ENCODE assay signal across 8 cellular contexts in genomic region chr18:45910405-45911023, GRCh38.
DNase-seq lines count a peak whose midpoint lies in the region; ATAC-seq and TF ChIP-seq lines count a peak whose summit lies in the region.

No MANE protein-coding gene starts in this region.

- H3K4me3 ChIP-seq in AG10803 (ENCODE audit: low read length) (no peak overlapping the region), adipocyte (ENCODE audit: low read length) (no peak overlapping the region)

- H3K9ac ChIP-seq in adipocyte (ENCODE audit: low read length), result no peak overlapping the region

- in situ Hi-C loops in KBM-7 (cut with MboI; ENCODE audit: low pct_unique_long_range_greater_than_20kb, low sequenced_read_pairs), result no loop called here

- DNase-seq in AG10803 (ENCODE audit: low read depth) (peak; percentile 34), KBM-7 (peak; percentile 57), T-helper 1 cell (peak; percentile 21 to 48 (median 40)), adipocyte (ENCODE audit: low read depth) (peak; percentile 63), iPS-NIHi7 (ENCODE audit: extremely low spot score) (peak; percentile 83)
- peak; percentile 65 for DNase-seq in stimulated activated CD4-positive, alpha-beta T cell treated with anti-CD3 and anti-CD28 coated beads, Interleukin-1b, Interleukin-23, amount 100 ng/mL, for 48 hours

- no peaks in the 10 kb centered on the region for H3K9me3 ChIP-seq in adipocyte (ENCODE audit: control insufficient read depth, low read length)

- peak; percentile 64 for ATAC-seq in GM19035 (IDR thresholded peaks at IDR 0.05; ENCODE audit: unreplicated experiment)
- no peak for ATAC-seq in HG03442 (IDR thresholded peaks at IDR 0.05; ENCODE audit: unreplicated experiment)

- H3K27me3 ChIP-seq in adipocyte (replicated peaks; ENCODE audit: control insufficient read depth, insufficient read depth, low read length), result no peaks in the 10 kb centered on the region

- peak; percentile 82 for TF ChIP-seq CTCF in AG10803 (conservative IDR thresholded peaks at IDR 0.05; ENCODE audit: low read length)

- H3K4me1 ChIP-seq in adipocyte (ENCODE audit: control insufficient read depth, insufficient read depth, low read length), result no peaks in the 10 kb centered on the region

- peaks cover 78% of the 10 kb centered on the region for H3K36me3 ChIP-seq in adipocyte (ENCODE audit: control insufficient read depth, insufficient read depth, low read length, severe bottlenecking)
